8 cellular contexts compared by ENCODE assay signal in genomic region chr15:40405501-40406381, GRCh38. TPM values are rescaled to one million over a fixed set of nuclear protein-coding genes. Genes with fewer than 3 reads are reported as not detected.
A peak's percentile ranks its signal among the peaks of the same experiment; 100 is the strongest.
DNase-seq lines count a peak whose midpoint lies in the region; ATAC-seq and TF ChIP-seq lines count a peak whose summit lies in the region.

Gene IVD (plus strand): TSS chr15:40405795. CDS start chr15:40405828, 33 bp downstream.

- no peak for TF ChIP-seq CTCF in AG09309 (IDR thresholded peaks at IDR 0.05; ENCODE audit: control insufficient read depth, insufficient read depth, low read depth, low read length, missing control alignments)

- ATAC-seq in GM19025 (IDR thresholded peaks at IDR 0.05; ENCODE audit: low read depth, unreplicated experiment), result peak; percentile 92
- ATAC-seq in HG03354 (IDR thresholded peaks at IDR 0.05; ENCODE audit: poor library complexity, severe bottlenecking, unreplicated experiment), result peak; percentile 87

- H3K4me3 ChIP-seq in AG09309 (ENCODE audit: control insufficient read depth, low read depth, low read length), result peak within 1 kb of the TSS; percentile 58

- DNase-seq in AG09309 (ENCODE audit: low read depth) (peak; percentile 87), NCI-H460 (ENCODE audit: extremely low read depth, low read depth) (peak; percentile 89), cerebellar nuclear complex (lab: John Stamatoyannopoulos, UW) (peak; percentile 75 to 97), islet precursor cell (peak; percentile 98)
- peak; percentile 80 for DNase-seq in activated CD4-positive, CD25-positive, alpha-beta regulatory T cell treated with anti-CD3 and anti-CD28 coated beads, Interleukin-2, amount 50 U/mL, for 72 hours
- DNase-seq in stimulated activated CD4-positive, alpha-beta T cell treated with anti-CD3 and anti-CD28 coated beads, Interleukin-12 subunit alpha, Interleukin-12 subunit beta, amount 100 ng/mL, for 48 hours (ENCODE audit: low read depth in 2 of 3, low spot score in 1 of 3), result peak; percentile 81 to 89 (median 85)

RNA-seq across cellular contexts. Expression of gene IVD, which starts in this region (rescaled TPM):
- total RNA-seq in NCI-H460 (2014; rRNA removed; shearing (Covaris generic)), result 19.0 and 27.2 TPM in 2 replicates
- 52.5 and 60.9 TPM in 2 replicates for polyA plus RNA-seq in NCI-H460 (2014; cell fraction: nucleus; rRNA removed)

Comparison
In these comparisons a context has a peak if more than half of its experiments do, and no peak if none do; other contexts are left out.
1. Peak in every context shown above with its lines: DNase-seq, ATAC-seq and H3K4me3 ChIP-seq.